18 cellular contexts compared by ENCODE assay signal in the genomic region with DNA sequence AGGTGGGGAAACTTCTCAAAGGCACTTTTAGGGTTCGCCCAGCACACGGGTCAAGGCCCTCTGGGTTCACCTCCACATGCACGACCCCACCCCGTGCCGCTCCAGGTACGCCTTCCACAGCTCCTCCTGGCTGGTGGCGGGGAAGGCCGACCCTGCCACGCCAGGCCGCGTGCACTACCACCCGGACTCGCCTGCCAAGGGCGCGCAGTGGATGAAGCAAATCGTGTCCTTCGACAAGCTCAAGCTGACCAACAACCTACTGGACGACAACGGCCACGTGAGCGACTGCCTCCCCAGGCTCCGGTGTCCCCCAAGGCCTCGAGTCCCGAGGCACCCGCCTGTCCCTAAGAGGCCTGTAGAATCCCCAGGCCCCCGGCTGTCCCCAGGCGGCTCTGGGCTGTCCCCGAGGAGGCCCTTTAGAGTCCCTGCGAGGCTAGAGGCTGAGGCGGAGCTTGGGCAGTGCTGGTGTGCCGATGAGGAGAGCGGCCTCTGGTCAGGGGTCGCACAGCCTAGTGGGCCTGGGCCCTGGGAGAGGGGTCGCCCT. TPM values are rescaled to one million over a fixed set of nuclear protein-coding genes. Genes with fewer than 3 reads are reported as not detected.
DNase-seq lines count a peak whose midpoint lies in the region; ATAC-seq and TF ChIP-seq lines count a peak whose summit lies in the region.
"Had no signal": no experiment of that assay in that cellular context is flagged by ENCODE, and none has a peak within 500 bp of the region (broad histone marks: within the 10 kb centered on the region; RNA-seq: fewer than 3 reads in every experiment).

No MANE protein-coding gene starts in this region.

- no peak overlapping the region for H2AK5ac ChIP-seq in mesendoderm (ENCODE audit: low read length)

- H2BK15ac ChIP-seq in mesendoderm (replicated peaks; ENCODE audit: low read depth) = no peak overlapping the region

- no peaks in the 10 kb centered on the region for H3K79me2 ChIP-seq in mesendoderm (ENCODE audit: control insufficient read depth, insufficient read depth, low read length)

- H3K27ac Mint-ChIP-seq in WTC11 = no peak overlapping the region
- H3K27ac Mint-ChIP-seq: CD14-positive monocyte had no signal

- no peak overlapping the region for H3K4me2 ChIP-seq in mesendoderm (ENCODE audit: low read length)

- no peak overlapping the region for H2BK120ac ChIP-seq in mesendoderm (ENCODE audit: low read depth, low read length)

- no peak overlapping the region for H3K18ac ChIP-seq in mesendoderm (ENCODE audit: low read length)

- no peak overlapping the region for H4K8ac ChIP-seq in mesendoderm (ENCODE audit: low read depth, low read length)

- TF ChIP-seq POLR2A in suprapubic skin (IDR thresholded peaks at IDR 0.05) (no peak), GM18505 (IDR thresholded peaks at IDR 0.05; ENCODE audit: borderline replicate concordance, extremely low read depth, insufficient read depth, insufficient read length) (no peak), stomach (IDR thresholded peaks at IDR 0.05) (no peak)

- H3K23ac ChIP-seq in mesendoderm (ENCODE audit: low read length) = peak overlapping the region; percentile 30

- ATAC-seq in right cardiac atrium (no peak), heart right ventricle (no peak), WTC11 (no peak), GM18505 (IDR thresholded peaks at IDR 0.05; ENCODE audit: unreplicated experiment) (no peak)
- ATAC-seq: HCT116 had no signal

- intact Hi-C loops in right cardiac atrium (cut with DNase I) = no loop called here
- intact Hi-C loops in heart right ventricle (cut with DNase I) = no loop called here
- intact Hi-C loops in tibial artery (cut with DNase I; ENCODE audit: low total_unique reads) = no loop called here
- intact Hi-C loops in stomach (cut with DNase I; ENCODE audit: low total_unique reads) = no loop called here

- H3K4me3 Mint-ChIP-seq in WTC11 = peak overlapping the region; percentile 45; the same call in 1 of the 2 replicates

- no peaks in the 10 kb centered on the region for H3K9me3 Mint-ChIP-seq in WTC11

- peaks cover 40% of the 10 kb centered on the region for H3K4me1 Mint-ChIP-seq in WTC11

- TF ChIP-seq CTCF in heart right ventricle (IDR thresholded peaks at IDR 0.05) = no peak
- no peak for TF ChIP-seq CTCF in WTC11 (IDR thresholded peaks at IDR 0.05)
- no peak for TF ChIP-seq CTCF in suprapubic skin (IDR thresholded peaks at IDR 0.05)
- TF ChIP-seq CTCF in tibial artery (IDR thresholded peaks at IDR 0.05) = no peak
- TF ChIP-seq CTCF in stomach (IDR thresholded peaks at IDR 0.05) = no peak

- peak overlapping the region; percentile 47 for H3K56ac ChIP-seq in mesendoderm (ENCODE audit: low read length)

- H3K9me3 ChIP-seq in right cardiac atrium (ENCODE audit: control insufficient read depth, low read length) (no peaks in the 10 kb centered on the region), heart right ventricle (no peaks in the 10 kb centered on the region), suprapubic skin (no peaks in the 10 kb centered on the region), tibial artery (no peaks in the 10 kb centered on the region), stomach (no peaks in the 10 kb centered on the region)
- H3K9me3 ChIP-seq: Caco-2 had no signal

- H3K79me1 ChIP-seq in mesendoderm (ENCODE audit: low read length) = no peaks in the 10 kb centered on the region

- H3K36me3 ChIP-seq in heart right ventricle (no peaks in the 10 kb centered on the region), mesendoderm (ENCODE audit: control insufficient read depth, insufficient read depth, low read length) (no peaks in the 10 kb centered on the region), suprapubic skin (no peaks in the 10 kb centered on the region), tibial artery (no peaks in the 10 kb centered on the region), stomach (no peaks in the 10 kb centered on the region)

- H4K5ac ChIP-seq in mesendoderm (ENCODE audit: low read length) = no peak overlapping the region

- peaks cover 85% of the 10 kb centered on the region for H3K27me3 Mint-ChIP-seq in WTC11 (ENCODE audit: low read depth)

- no peaks in the 10 kb centered on the region for H3K27me3 ChIP-seq in right cardiac atrium (ENCODE audit: control insufficient read depth, insufficient read depth)
- H3K27me3 ChIP-seq in heart right ventricle = peaks cover 81 to 94% (median 93%) of the 10 kb centered on the region in 7 donors
- peaks cover 83% of the 10 kb centered on the region for H3K27me3 ChIP-seq in mesendoderm (ENCODE audit: insufficient read depth, low read length, poor library complexity)
- peaks cover 45% of the 10 kb centered on the region for H3K27me3 ChIP-seq in suprapubic skin
- peaks cover 0 to 89% of the 10 kb centered on the region in 2 donors for H3K27me3 ChIP-seq in tibial artery
- peaks cover 44 to 95% (median 93%) of the 10 kb centered on the region in 3 donors for H3K27me3 ChIP-seq in stomach

- 65% methylated on average over 34 of the region's 34 CpGs for WGBS in right cardiac atrium
- WGBS in heart right ventricle, 2 donors = 50 to 54% methylated on average over 34 of the region's 34 CpGs
- no CpG with 5 or more reads among the region's 34 CpGs for WGBS in mesendoderm (ENCODE audit: extremely low coverage, insufficient coverage, low lambda C conversion rate)
- WGBS in suprapubic skin = 92% methylated on average over 16 of the region's 34 CpGs
- WGBS in stomach, 5 donors = 59 to 81% (median 77%) methylated on average over 27 to 34 of the region's 34 CpGs

- DNase-seq in right cardiac atrium (peak in 2 of 3 donors; percentile 37 to 49), heart right ventricle (no peak), WTC11 (ENCODE audit: low spot score) (no peak), mesendoderm (no peak), suprapubic skin (ENCODE audit: low spot score in 2 of 2) (no peak), tibial artery (no peak), stomach (no peak)
- DNase-seq: Caco-2; CD8-positive, alpha-beta memory T cell; DMS53; GF-D8 had no signal

- H3K36me3 Mint-ChIP-seq in WTC11 = no peaks in the 10 kb centered on the region

- no peak overlapping the region for H2BK5ac ChIP-seq in mesendoderm (ENCODE audit: low read length)

- no peak overlapping the region for H3K4me3 ChIP-seq in right cardiac atrium (ENCODE audit: low read length)
- H3K4me3 ChIP-seq in heart right ventricle = no peak overlapping the region
- H3K4me3 ChIP-seq in mesendoderm (ENCODE audit: low read length) = no peak overlapping the region
- H3K4me3 ChIP-seq in suprapubic skin = peak overlapping the region; percentile 51
- H3K4me3 ChIP-seq in tibial artery = no peak overlapping the region
- H3K4me3 ChIP-seq in stomach = no peak overlapping the region

- TF ChIP-seq EP300 in suprapubic skin (IDR thresholded peaks at IDR 0.05) (no peak), stomach (IDR thresholded peaks at IDR 0.05) (no peak)

- H3K4me1 ChIP-seq in right cardiac atrium (ENCODE audit: control insufficient read depth, insufficient read depth, low read length) (no peaks in the 10 kb centered on the region), heart right ventricle (peaks cover 15 to 38% (median 30%) of the 10 kb centered on the region in 9 donors), mesendoderm (ENCODE audit: control insufficient read depth, low read depth, low read length) (peaks cover 3% of the 10 kb centered on the region), suprapubic skin (peaks cover 63% of the 10 kb centered on the region), tibial artery (peaks cover 0 to 31% (median 23%) of the 10 kb centered on the region in 4 donors), stomach (peaks cover 30 to 56% (median 48%) of the 10 kb centered on the region in 4 donors)

- CTCF ChIA-PET in WTC11 (lab: Charles Lee) = interaction anchor here (1.3 to 5.4 kb wide), 7 partner anchors 9 to 199 kb away, joined by 4 to 44 read pairs (median 7); a partner anchor contains a TSS

- POLR2A ChIA-PET in WTC11 (lab: Charles Lee) = interaction anchor here (1.3 kb wide), 1 partner anchor 9 kb away, joined by 3 read pairs; no protein-coding TSS in a partner anchor

- H3K9ac ChIP-seq in mesendoderm (ENCODE audit: low read length) = no peak overlapping the region

- H3K4ac ChIP-seq in mesendoderm (ENCODE audit: low read depth, low read length) = no peak overlapping the region

- no peak overlapping the region for H3K27ac ChIP-seq in right cardiac atrium (ENCODE audit: low read length)
- no peak overlapping the region for H3K27ac ChIP-seq in heart right ventricle
- H3K27ac ChIP-seq in mesendoderm (ENCODE audit: low read depth, low read length) = no peak overlapping the region
- H3K27ac ChIP-seq in suprapubic skin = no peak overlapping the region
- H3K27ac ChIP-seq in tibial artery = no peak overlapping the region
- H3K27ac ChIP-seq in stomach = no peak overlapping the region
- H3K27ac ChIP-seq: 22Rv1, HL-60 had no signal

TF ChIP-seq in WTC11, 78 proteins besides CTCF, POLR2A, EP300 and RAD21 (continues in another document):
- TF ChIP-seq CREM (CRISPR knock-in tag; IDR thresholded peaks at IDR 0.05) = no peak

RNA-seq across cellular contexts. Expression of a gene that starts 3.5 kb away (rescaled TPM):
- 1 to 10 TPM in 1 of 4 donors, under 1 TPM in 3; 0.19 to 1.4 (median 0.78) TPM for total RNA-seq in right cardiac atrium
- polyA plus RNA-seq in right cardiac atrium = 0.88 TPM
- total RNA-seq in heart right ventricle = 1 to 10 TPM in 5 of 10 donors, under 1 TPM in 5; 0.53 to 1.8 (median 1.0) TPM
- 1 to 10 TPM in 1 of 2 donors, under 1 TPM in 1; 0.61 to 1.0 TPM for polyA plus RNA-seq in heart right ventricle
- total RNA-seq in WTC11 (2021) = 7.9 to 12.8 TPM (median 9.3 TPM) in 3 replicates
- 0.03 TPM for polyA plus RNA-seq in mesendoderm (2013, experiment 1 of 2)
- 0.10 TPM for polyA plus RNA-seq in mesendoderm (2013, experiment 2 of 2)
- total RNA-seq in suprapubic skin = 1 to 10 TPM; 1.6 to 7.0 (median 4.8) TPM
- under 1 TPM in 2 of 5 donors, not detected in 3; 0.43 to 0.73 TPM for total RNA-seq in stomach
- 1 to 10 TPM in 1 of 3 donors, under 1 TPM in 1, not detected in 1; 0.62 to 1.1 TPM for polyA plus RNA-seq in stomach
- total RNA-seq: CD8-positive, alpha-beta memory T cell; H4 had no signal
- polyA plus RNA-seq: BJ; CD14-positive monocyte; CD8-positive, alpha-beta memory T cell had no signal

RNA-seq across cellular contexts. Expression of a gene that starts 40.8 kb away (rescaled TPM):
- 1 to 10 TPM in 1 of 4 donors, not detected in 3; 9.0 TPM for total RNA-seq in right cardiac atrium
- 29.5 TPM for polyA plus RNA-seq in right cardiac atrium
- total RNA-seq in heart right ventricle = 10 to 100 TPM in 1 of 10 donors, 1 to 10 TPM in 3, not detected in 6; 5.3 to 13.4 (median 6.4) TPM
- 10 to 100 TPM; 12.4 to 56.1 TPM for polyA plus RNA-seq in heart right ventricle
- total RNA-seq in WTC11 (2021) = 1.4 to 4.3 TPM (median 3.3 TPM) in 3 replicates
- 0.52 TPM for polyA plus RNA-seq in mesendoderm (2013, experiment 1 of 2)
- 0.45 TPM for polyA plus RNA-seq in mesendoderm (2013, experiment 2 of 2)
- total RNA-seq in suprapubic skin = 10 to 100 TPM; 14.7 to 28.7 (median 19.4) TPM
- 10 to 100 TPM in 1 of 5 donors, 1 to 10 TPM in 2, not detected in 2; 2.4 to 27.8 (median 9.3) TPM for total RNA-seq in stomach
- 10 to 100 TPM in 1 of 3 donors, 1 to 10 TPM in 2; 5.5 to 12.4 (median 8.0) TPM for polyA plus RNA-seq in stomach
- total RNA-seq: CD8-positive, alpha-beta memory T cell had no signal
- polyA plus RNA-seq: CD8-positive, alpha-beta memory T cell had no signal

RNA-seq across cellular contexts. Expression of a gene that starts 49.8 kb away (rescaled TPM):
- total RNA-seq in right cardiac atrium (100 to 1,000 TPM; 143 to 264 (median 199) TPM), heart right ventricle (100 to 1,000 TPM in 8 of 10 donors, 10 to 100 TPM in 2; 60.9 to 218 (median 144) TPM), WTC11 (2021) (12.6 to 22.4 TPM (median 15.2 TPM) in 3 replicates), suprapubic skin (100 to 1,000 TPM in 3 of 4 donors, 10 to 100 TPM in 1; 89.0 to 147 (median 129) TPM), stomach (10 to 100 TPM in 3 of 5 donors, 1 to 10 TPM in 2; 1.2 to 38.8 (median 13.9) TPM)
- polyA plus RNA-seq in right cardiac atrium (243 TPM), heart right ventricle (100 to 1,000 TPM in 1 of 2 donors, 10 to 100 TPM in 1; 56.5 to 104 TPM), stomach (10 to 100 TPM in 2 of 3 donors, 1 to 10 TPM in 1; 8.2 to 16.0 (median 11.1) TPM)
- polyA plus RNA-seq in mesendoderm (2013, experiment 1 of 2) = 6.2 TPM
- 5.7 TPM for polyA plus RNA-seq in mesendoderm (2013, experiment 2 of 2)
- polyA plus RNA-seq: CD8-positive, alpha-beta memory T cell had no signal

Comparison
In these comparisons a context has a peak if more than half of its experiments do, and no peak if none do; other contexts are left out.
1. DNase-seq: peak in right cardiac atrium (2 of 3); none in heart right ventricle (0 of 2), WTC11 (single experiment), mesendoderm (single experiment), suprapubic skin (0 of 2), tibial artery (0 of 2) and stomach (single experiment).